In genomic region chr17:79799174-79799537, GRCh38 we compare ENCODE assay signal across 12 cellular contexts. TPM values are rescaled to one million over a fixed set of nuclear protein-coding genes. Genes with fewer than 3 reads are reported as not detected.
DNase-seq lines count a peak whose midpoint lies in the region; ATAC-seq and TF ChIP-seq lines count a peak whose summit lies in the region.
"Had no signal": no experiment of that assay in that cellular context is flagged by ENCODE, and none has a peak within 500 bp of the region (broad histone marks: within the 10 kb centered on the region; RNA-seq: fewer than 3 reads in every experiment).

No MANE protein-coding gene starts in this region.

- TF ChIP-seq CTCF in 22Rv1 (IDR thresholded peaks at IDR 0.05) (no peak), body of pancreas (IDR thresholded peaks at IDR 0.05) (no peak)
- TF ChIP-seq CTCF in CD8-positive, alpha-beta T cell (IDR thresholded peaks at IDR 0.05) = no peak

- peaks cover 63% of the 10 kb centered on the region for H3K27me3 ChIP-seq in CD8-positive, alpha-beta T cell (ENCODE audit: insufficient read depth, low read length)
- H3K27me3 ChIP-seq in body of pancreas = peaks cover 5 to 63% of the 10 kb centered on the region in 2 donors

- no peaks in the 10 kb centered on the region for H3K9me3 ChIP-seq in CD8-positive, alpha-beta T cell (ENCODE audit: low read length)
- no peaks in the 10 kb centered on the region for H3K9me3 ChIP-seq in body of pancreas
- H3K9me3 ChIP-seq: stomach had no signal

- no peaks in the 10 kb centered on the region for H3K9me3 Mint-ChIP-seq in CD8-positive, alpha-beta T cell
- H3K9me3 Mint-ChIP-seq in activated CD8-positive, alpha-beta T cell treated with anti-CD3 and anti-CD28 coated beads, Interleukin-2, amount 10 ng/mL, durations not matched to agents 7 days and 5 days (ENCODE audit: insufficient read depth) = no peaks in the 10 kb centered on the region
- peaks cover 2% of the 10 kb centered on the region for H3K9me3 Mint-ChIP-seq in memory B cell

- peaks cover 66% of the 10 kb centered on the region for H3K4me1 ChIP-seq in CD8-positive, alpha-beta T cell (ENCODE audit: insufficient read depth, low read length)
- H3K4me1 ChIP-seq in body of pancreas = peaks cover 62% of the 10 kb centered on the region

- no peaks in the 10 kb centered on the region for H3K36me3 ChIP-seq in CD8-positive, alpha-beta T cell (ENCODE audit: insufficient read depth, low read length)
- no peaks in the 10 kb centered on the region for H3K36me3 ChIP-seq in body of pancreas (replicated peaks in 1 of 2; ENCODE audit: insufficient read depth in 1 of 2, low read depth in 2 of 2)

- peak overlapping the region; percentile 27 for H3K4me3 Mint-ChIP-seq in CD8-positive, alpha-beta T cell
- peak overlapping the region; percentile 36 for H3K4me3 Mint-ChIP-seq in activated CD8-positive, alpha-beta T cell treated with anti-CD3 and anti-CD28 coated beads, Interleukin-2, amount 10 ng/mL, durations not matched to agents 7 days and 5 days
- H3K4me3 Mint-ChIP-seq in memory B cell = no peak overlapping the region

- peak overlapping the region; percentile 37 for H3K27ac Mint-ChIP-seq in CD8-positive, alpha-beta T cell
- H3K27ac Mint-ChIP-seq in activated CD8-positive, alpha-beta T cell treated with anti-CD3 and anti-CD28 coated beads, Interleukin-2, amount 10 ng/mL, durations not matched to agents 7 days and 5 days = no peak overlapping the region
- peak overlapping the region; percentile 89 for H3K27ac Mint-ChIP-seq in memory B cell

- peaks cover 4% of the 10 kb centered on the region for H3K36me3 Mint-ChIP-seq in CD8-positive, alpha-beta T cell
- H3K36me3 Mint-ChIP-seq in activated CD8-positive, alpha-beta T cell treated with anti-CD3 and anti-CD28 coated beads, Interleukin-2, amount 10 ng/mL, durations not matched to agents 7 days and 5 days (ENCODE audit: low read depth) = peaks cover 11% of the 10 kb centered on the region
- peaks cover 5% of the 10 kb centered on the region for H3K36me3 Mint-ChIP-seq in memory B cell

- TF ChIP-seq POLR2A in body of pancreas (IDR thresholded peaks at IDR 0.05) = no peak

- CTCF ChIA-PET in CD8-positive, alpha-beta T cell (lab: Charles Lee) = interaction anchor here (0.8 to 2.6 kb wide), 5 partner anchors 12 to 42 kb away, joined by 3 to 13 read pairs (median 3); no protein-coding TSS in a partner anchor
- CTCF ChIA-PET in activated CD8-positive, alpha-beta T cell treated with anti-CD3 and anti-CD28 coated beads, Interleukin-2, amount 10 ng/mL, durations not matched to agents 7 days and 5 days (lab: Charles Lee) = interaction anchor here (0.7 to 2.2 kb wide), 6 partner anchors 9 to 53 kb away, joined by 3 to 10 read pairs (median 3); partner anchors contain the start of gene CBX4

- no peak overlapping the region for H3K4me3 ChIP-seq in CD8-positive, alpha-beta T cell (ENCODE audit: low read depth, low read length)
- H3K4me3 ChIP-seq in body of pancreas = no peak overlapping the region

- peak overlapping the region; percentile 78 for H3K27ac ChIP-seq in 22Rv1
- no peak overlapping the region for H3K27ac ChIP-seq in CD8-positive, alpha-beta T cell (ENCODE audit: low read depth, low read length)
- H3K27ac ChIP-seq in body of pancreas = no peak overlapping the region
- H3K27ac ChIP-seq: KMS-11, stomach had no signal

- no peak for DNase-seq in CD8-positive, alpha-beta T cell
- DNase-seq in activated CD8-positive, alpha-beta T cell treated with anti-CD3 and anti-CD28 coated beads, Interleukin-2, amount 10 ng/mL, durations not matched to agents 7 days and 5 days = no peak
- no peak for DNase-seq in memory B cell (ENCODE audit: low spot score in 2 of 2)
- no peak for DNase-seq in body of pancreas
- DNase-seq in ureter (ENCODE audit: low spot score) = no peak
- DNase-seq: NCI-H187 treated with DMSO at 0.1 percent for 48 hours; stimulated activated CD4-positive, alpha-beta T cell treated with anti-CD3 and anti-CD28 coated beads, Interleukin-4, amount 100 ng/mL, for 24 hours; stomach had no signal

- peaks cover 42% of the 10 kb centered on the region for H3K4me1 Mint-ChIP-seq in CD8-positive, alpha-beta T cell (ENCODE audit: low read depth)
- peaks cover 47% of the 10 kb centered on the region for H3K4me1 Mint-ChIP-seq in activated CD8-positive, alpha-beta T cell treated with anti-CD3 and anti-CD28 coated beads, Interleukin-2, amount 10 ng/mL, durations not matched to agents 7 days and 5 days (ENCODE audit: low read depth)
- peaks cover 17% of the 10 kb centered on the region for H3K4me1 Mint-ChIP-seq in memory B cell

- POLR2A ChIA-PET in CD8-positive, alpha-beta T cell (lab: Charles Lee) = interaction anchor here (1.5 to 3.7 kb wide), 6 partner anchors 8 to 197 kb away, joined by 4 to 41 read pairs (median 12); partner anchors contain the start of gene CBX4
- POLR2A ChIA-PET in activated CD8-positive, alpha-beta T cell treated with anti-CD3 and anti-CD28 coated beads, Interleukin-2, amount 10 ng/mL, durations not matched to agents 7 days and 5 days (lab: Charles Lee) = interaction anchor here (1.3 kb wide), 1 partner anchor 40 kb away, joined by 5 read pairs; the partner anchor contains the start of gene CBX4

- intact Hi-C loops in CD8-positive, alpha-beta T cell (cut with DNase I, micrococcal nuclease) = loop anchor here (5.0 to 10.0 kb wide), 3 partner anchors 52 to 954 kb away; partner anchors contain the start of genes RNF213 (in 1 of the 2) and USP36 (in 1 of the 2)
- intact Hi-C loops in body of pancreas (cut with DNase I) = loop anchor here (10.0 kb wide), 1 partner anchor 46 kb away; no protein-coding TSS in a partner anchor

- peaks cover 39% of the 10 kb centered on the region for H3K27me3 Mint-ChIP-seq in CD8-positive, alpha-beta T cell (ENCODE audit: low read depth)
- H3K27me3 Mint-ChIP-seq in activated CD8-positive, alpha-beta T cell treated with anti-CD3 and anti-CD28 coated beads, Interleukin-2, amount 10 ng/mL, durations not matched to agents 7 days and 5 days (ENCODE audit: low read depth) = peaks cover 43% of the 10 kb centered on the region
- peaks cover 16% of the 10 kb centered on the region for H3K27me3 Mint-ChIP-seq in memory B cell

- ATAC-seq in CD8-positive, alpha-beta T cell = no peak
- ATAC-seq in activated CD8-positive, alpha-beta T cell treated with anti-CD3 and anti-CD28 coated beads, Interleukin-2, amount 10 ng/mL, durations not matched to agents 7 days and 5 days = no peak
- ATAC-seq in memory B cell (ENCODE audit: low read depth) (no peak), GM18861 (IDR thresholded peaks at IDR 0.05; ENCODE audit: unreplicated experiment) (no peak), HG03159 (IDR thresholded peaks at IDR 0.05; ENCODE audit: unreplicated experiment) (no peak), body of pancreas (no peak)

- WGBS in body of pancreas, 2 donors = 3 to 6% methylated on average over 15 to 23 of the region's 23 CpGs

RNA-seq across cellular contexts. Expression of gene CBX8, which starts 2.3 kb away (rescaled TPM):
- 1 to 10 TPM; 3.7 to 4.0 TPM for total RNA-seq in CD8-positive, alpha-beta T cell
- 1 to 10 TPM; 8.6 to 9.4 TPM for total RNA-seq in activated CD8-positive, alpha-beta T cell treated with anti-CD3 and anti-CD28 coated beads, Interleukin-2, amount 10 ng/mL, durations not matched to agents 7 days and 5 days
- total RNA-seq in body of pancreas (1 to 10 TPM; 1.6 to 1.8 TPM), ureter (6.5 TPM)

RNA-seq across cellular contexts. Expression of gene CBX2, which starts 21.2 kb away (rescaled TPM):
- total RNA-seq in CD8-positive, alpha-beta T cell = under 1 TPM; 0.14 to 0.56 TPM
- total RNA-seq in activated CD8-positive, alpha-beta T cell treated with anti-CD3 and anti-CD28 coated beads, Interleukin-2, amount 10 ng/mL, durations not matched to agents 7 days and 5 days = 10 to 100 TPM; 16.2 to 16.5 TPM
- 1 to 10 TPM; 1.6 to 2.0 TPM for total RNA-seq in body of pancreas
- 3.8 TPM for total RNA-seq in ureter

RNA-seq across cellular contexts. Expression of gene CBX4, which starts 40.1 kb away (rescaled TPM):
- 100 to 1,000 TPM; 263 to 268 TPM for total RNA-seq in CD8-positive, alpha-beta T cell
- 10 to 100 TPM; 50.3 to 57.2 TPM for total RNA-seq in activated CD8-positive, alpha-beta T cell treated with anti-CD3 and anti-CD28 coated beads, Interleukin-2, amount 10 ng/mL, durations not matched to agents 7 days and 5 days
- total RNA-seq in body of pancreas (10 to 100 TPM; 15.6 to 17.8 TPM), ureter (36.7 TPM)
